In genomic region chr1:14954210-14954609, GRCh38 we compare ENCODE assay signal across 22 cellular contexts.
DNase-seq lines count a peak whose midpoint lies in the region; ATAC-seq and TF ChIP-seq lines count a peak whose summit lies in the region.
"Had no signal": no experiment of that assay in that cellular context is flagged by ENCODE, and none has a peak within 500 bp of the region (broad histone marks: within the 10 kb centered on the region; RNA-seq: fewer than 3 reads in every experiment).

No MANE protein-coding gene starts in this region.

- H3K36me3 ChIP-seq in esophagus (ENCODE audit: control insufficient read depth in 2 of 2, insufficient read depth in 2 of 2, low read length in 1 of 2), result peaks cover 0 to 8% of the 10 kb centered on the region in 2 donors
- H3K36me3 ChIP-seq: brain microvascular endothelial cell, ovary had no signal

- H3K4me3 ChIP-seq in esophagus (ENCODE audit: low read depth in 1 of 2, low read length in 2 of 2), result no peak overlapping the region
- H3K4me3 ChIP-seq: coronary artery, ovary had no signal

- ATAC-seq in omental fat pad (ENCODE audit: low FRiP score), result peak; percentile 13
- ATAC-seq in activated naive CD8-positive, alpha-beta T cell treated with anti-CD3 and anti-CD28 coated beads, Interleukin-2, amount 50 U/mL, for 24 hours, result no peak
- ATAC-seq: Right ventricle myocardium inferior; stimulated activated memory B cell treated with anti-CD40 and anti-IgM and Interleukin-4, amounts not matched to agents 10 μg/mL and 1 μg/mL and 100 μg/mL, for 72 hours had no signal

- DNase-seq in EH (ENCODE audit: low read depth), result peak; percentile 89
- DNase-seq in RPMI8226, result peak; percentile 74
- no peak for DNase-seq in omental fat pad (ENCODE audit: low spot score)
- no peak for DNase-seq in progenitor cell of endocrine pancreas (ENCODE audit: low spot score, unreplicated experiment)
- DNase-seq in activated CD4-positive, alpha-beta T cell treated with anti-CD3 and anti-CD28 coated beads, Interleukin-2, amount 50 U/mL, for 48 hours, result no peak
- DNase-seq in activated naive CD8-positive, alpha-beta T cell treated with anti-CD3 and anti-CD28 coated beads, Interleukin-2, amount 50 U/mL, for 24 hours, result no peak
- no peak for DNase-seq in SW 1271 (lab: John Stamatoyannopoulos, UW)
- DNase-seq: activated CD4-positive, alpha-beta T cell treated with anti-CD3 and anti-CD28 coated beads, Interleukin-2, amount 10 ng/mL, durations not matched to agents 24 days and 14 days; activated naive CD8-positive, alpha-beta T cell treated with anti-CD3 and anti-CD28 coated beads for 36 hours; brain microvascular endothelial cell; DMS79; left cardiac atrium; mesendoderm; naive B cell; NCI-H1417 treated with DMSO at 0.1 percent for 48 hours; NCI-H526 treated with DMSO at 0.1 percent for 48 hours; ovary had no signal

- TF ChIP-seq CTCF in omental fat pad (IDR thresholded peaks at IDR 0.05), result no peak
- no peak for TF ChIP-seq CTCF in progenitor cell of endocrine pancreas (IDR thresholded peaks at IDR 0.05; ENCODE audit: unreplicated experiment)

- peaks cover 3% of the 10 kb centered on the region for H3K4me1 Mint-ChIP-seq in progenitor cell of endocrine pancreas (ENCODE audit: low read depth)
- H3K4me1 Mint-ChIP-seq in activated naive CD8-positive, alpha-beta T cell treated with anti-CD3 and anti-CD28 coated beads, Interleukin-2, amount 50 U/mL, for 24 hours, result no peaks in the 10 kb centered on the region
- H3K4me1 Mint-ChIP-seq: activated CD4-positive, alpha-beta T cell treated with anti-CD3 and anti-CD28 coated beads, Interleukin-2, amount 10 ng/mL, durations not matched to agents 24 days and 14 days; activated naive CD8-positive, alpha-beta T cell treated with anti-CD3 and anti-CD28 coated beads for 36 hours; naive B cell; stimulated activated memory B cell treated with anti-CD40 and anti-IgM and Interleukin-4, amounts not matched to agents 10 μg/mL and 1 μg/mL and 100 μg/mL, for 72 hours had no signal

- H3K27ac ChIP-seq in esophagus (ENCODE audit: low read depth in 2 of 2, low read length in 1 of 2), result peak overlapping the region; percentile 37 to 58
- H3K27ac ChIP-seq: brain microvascular endothelial cell, coronary artery, ovary had no signal

- H3K27ac Mint-ChIP-seq in progenitor cell of endocrine pancreas, result no peak overlapping the region
- no peak overlapping the region for H3K27ac Mint-ChIP-seq in activated naive CD8-positive, alpha-beta T cell treated with anti-CD3 and anti-CD28 coated beads, Interleukin-2, amount 50 U/mL, for 24 hours
- H3K27ac Mint-ChIP-seq: activated CD4-positive, alpha-beta T cell treated with anti-CD3 and anti-CD28 coated beads, Interleukin-2, amount 10 ng/mL, durations not matched to agents 24 days and 14 days; activated naive CD8-positive, alpha-beta T cell treated with anti-CD3 and anti-CD28 coated beads for 36 hours; activated T-helper 2 cell treated with anti-CD3 and anti-CD28 coated beads, Interferon-gamma antibody, Interleukin-2, Interleukin-4, amounts not matched to agents 10 μg/mL and 5 μg/mL and 100 μg/mL, durations not matched to agents 14 hours and 24 hours and 36 hours; naive B cell; stimulated activated memory B cell treated with anti-CD40 and anti-IgM and Interleukin-4, amounts not matched to agents 10 μg/mL and 1 μg/mL and 100 μg/mL, for 72 hours had no signal

- H3K27me3 ChIP-seq in esophagus (ENCODE audit: control insufficient read depth in 1 of 2, insufficient read depth in 2 of 2, low read length in 2 of 2), result no peaks in the 10 kb centered on the region
- H3K27me3 ChIP-seq: brain microvascular endothelial cell, ovary had no signal

- no peak overlapping the region for H3K4me3 Mint-ChIP-seq in progenitor cell of endocrine pancreas (ENCODE audit: low read depth)
- no peak overlapping the region for H3K4me3 Mint-ChIP-seq in activated naive CD8-positive, alpha-beta T cell treated with anti-CD3 and anti-CD28 coated beads, Interleukin-2, amount 50 U/mL, for 24 hours
- H3K4me3 Mint-ChIP-seq: activated CD4-positive, alpha-beta T cell treated with anti-CD3 and anti-CD28 coated beads, Interleukin-2, amount 10 ng/mL, durations not matched to agents 24 days and 14 days; activated naive CD8-positive, alpha-beta T cell treated with anti-CD3 and anti-CD28 coated beads for 36 hours; naive B cell; stimulated activated memory B cell treated with anti-CD40 and anti-IgM and Interleukin-4, amounts not matched to agents 10 μg/mL and 1 μg/mL and 100 μg/mL, for 72 hours had no signal

- no peaks in the 10 kb centered on the region for H3K27me3 Mint-ChIP-seq in progenitor cell of endocrine pancreas
- no peaks in the 10 kb centered on the region for H3K27me3 Mint-ChIP-seq in activated naive CD8-positive, alpha-beta T cell treated with anti-CD3 and anti-CD28 coated beads, Interleukin-2, amount 50 U/mL, for 24 hours
- H3K27me3 Mint-ChIP-seq: activated CD4-positive, alpha-beta T cell treated with anti-CD3 and anti-CD28 coated beads, Interleukin-2, amount 10 ng/mL, durations not matched to agents 24 days and 14 days; activated naive CD8-positive, alpha-beta T cell treated with anti-CD3 and anti-CD28 coated beads for 36 hours; naive B cell; stimulated activated memory B cell treated with anti-CD40 and anti-IgM and Interleukin-4, amounts not matched to agents 10 μg/mL and 1 μg/mL and 100 μg/mL, for 72 hours had no signal

- no peaks in the 10 kb centered on the region for H3K9me3 Mint-ChIP-seq in progenitor cell of endocrine pancreas (ENCODE audit: low read depth)
- no peaks in the 10 kb centered on the region for H3K9me3 Mint-ChIP-seq in activated naive CD8-positive, alpha-beta T cell treated with anti-CD3 and anti-CD28 coated beads, Interleukin-2, amount 50 U/mL, for 24 hours
- H3K9me3 Mint-ChIP-seq: activated CD4-positive, alpha-beta T cell treated with anti-CD3 and anti-CD28 coated beads, Interleukin-2, amount 10 ng/mL, durations not matched to agents 24 days and 14 days; activated naive CD8-positive, alpha-beta T cell treated with anti-CD3 and anti-CD28 coated beads for 36 hours; activated T-helper 2 cell treated with anti-CD3 and anti-CD28 coated beads, Interferon-gamma antibody, Interleukin-2, Interleukin-4, amounts not matched to agents 10 μg/mL and 5 μg/mL and 100 μg/mL, durations not matched to agents 14 hours and 24 hours and 36 hours; stimulated activated memory B cell treated with anti-CD40 and anti-IgM and Interleukin-4, amounts not matched to agents 10 μg/mL and 1 μg/mL and 100 μg/mL, for 72 hours had no signal

- H3K4me1 ChIP-seq in esophagus (ENCODE audit: control insufficient read depth in 2 of 2, insufficient read depth in 2 of 2, low read length in 1 of 2), result peaks cover 5 to 14% of the 10 kb centered on the region in 2 donors

- H3K9me3 ChIP-seq in esophagus (ENCODE audit: control insufficient read depth in 2 of 2, insufficient read depth in 1 of 2, low read depth in 1 of 2, low read length in 1 of 2), result peaks cover 2 to 5% of the 10 kb centered on the region in 2 donors
- H3K9me3 ChIP-seq: ovary had no signal

- H3K36me3 Mint-ChIP-seq in progenitor cell of endocrine pancreas (ENCODE audit: insufficient read depth), result peaks cover 2% of the 10 kb centered on the region
- H3K36me3 Mint-ChIP-seq in activated naive CD8-positive, alpha-beta T cell treated with anti-CD3 and anti-CD28 coated beads, Interleukin-2, amount 50 U/mL, for 24 hours (ENCODE audit: low read depth), result no peaks in the 10 kb centered on the region
- H3K36me3 Mint-ChIP-seq: activated naive CD8-positive, alpha-beta T cell treated with anti-CD3 and anti-CD28 coated beads for 36 hours; naive B cell; stimulated activated memory B cell treated with anti-CD40 and anti-IgM and Interleukin-4, amounts not matched to agents 10 μg/mL and 1 μg/mL and 100 μg/mL, for 72 hours had no signal

- 64 to 78% methylated on average over 6 of the region's 6 CpGs for WGBS in esophagus, 2 donors

Comparison
In these comparisons a context has a peak if more than half of its experiments do, and no peak if none do; other contexts are left out.
1. DNase-seq: peak in EH (single experiment) and RPMI8226 (single experiment); none in omental fat pad (single experiment), progenitor cell of endocrine pancreas (single experiment), activated CD4-positive, alpha-beta T cell treated with anti-CD3 and anti-CD28 coated beads, Interleukin-2, amount 50 U/mL, for 48 hours (0 of 2), activated naive CD8-positive, alpha-beta T cell treated with anti-CD3 and anti-CD28 coated beads, Interleukin-2, amount 50 U/mL, for 24 hours (single experiment) and SW 1271 (0 of 2).